Comparison of ENCODE assay signal across 20 cellular contexts in genomic region chr6:44309092-44309491, GRCh38. TPM values are rescaled to one million over a fixed set of nuclear protein-coding genes. Genes with fewer than 3 reads are reported as not detected.
DNase-seq lines count a peak whose midpoint lies in the region; ATAC-seq, FAIRE-seq and TF ChIP-seq lines count a peak whose summit lies in the region.
"Had no signal": no experiment of that assay in that cellular context is flagged by ENCODE, and none has a peak within 500 bp of the region (broad histone marks: within the 10 kb centered on the region; RNA-seq: fewer than 3 reads in every experiment).

No MANE protein-coding gene starts in this region.

- no peaks in the 10 kb centered on the region for H3K9me3 Mint-ChIP-seq in stimulated activated naive B cell treated with anti-CD40 and anti-IgM and Interleukin-4, amounts not matched to agents 10 μg/mL and 1 μg/mL and 100 μg/mL, for 72 hours
- H3K9me3 Mint-ChIP-seq: activated CD4-positive, alpha-beta T cell treated with anti-CD3 and anti-CD28 coated beads, Interleukin-2, amount 10 ng/mL, durations not matched to agents 24 days and 14 days; activated T-cell treated with anti-CD3 and anti-CD28 coated beads, Interleukin-2, amount 50 U/mL, for 72 hours; dendritic cell treated with granulocyte-macrophage colony-stimulating factor and Interleukin-4, amounts not matched to agents 40 ng/mL and 50 ng/mL, for 4 days had no signal

- FAIRE-seq in K562 (lab: Jason Lieb, UNC) (no peak), keratinocyte (lab: Jason Lieb, UNC) (peak; percentile 80)
- FAIRE-seq: pancreas had no signal

- TF ChIP-seq CTCF in HEK293 (tag by site-specific recombination; IDR thresholded peaks at IDR 0.05): no peak
- TF ChIP-seq CTCF in K562 (IDR thresholded peaks at IDR 0.05 in 2 of 3, conservative IDR thresholded peaks at IDR 0.05 in 1 of 3; ENCODE audit: insufficient read depth in 2 of 3, low read depth in 1 of 3, low read length in 3 of 3): no peak
- TF ChIP-seq CTCF in keratinocyte (optimal IDR thresholded peaks at IDR 0.05 in 1 of 3, IDR thresholded peaks at IDR 0.05 in 1 of 3, conservative IDR thresholded peaks at IDR 0.05 in 1 of 3; ENCODE audit: extremely low read depth in 1 of 3, insufficient read depth in 2 of 3, low read length in 3 of 3): no peak

- H3K27ac Mint-ChIP-seq in stimulated activated naive B cell treated with anti-CD40 and anti-IgM and Interleukin-4, amounts not matched to agents 10 μg/mL and 1 μg/mL and 100 μg/mL, for 72 hours: no peak overlapping the region
- H3K27ac Mint-ChIP-seq: activated CD4-positive, alpha-beta T cell treated with anti-CD3 and anti-CD28 coated beads, Interleukin-2, amount 10 ng/mL, durations not matched to agents 24 days and 14 days; dendritic cell treated with granulocyte-macrophage colony-stimulating factor and Interleukin-4, amounts not matched to agents 40 ng/mL and 50 ng/mL, for 4 days had no signal

- ATAC-seq in K562: no peak
- ATAC-seq in stimulated activated naive B cell treated with anti-CD40 and anti-IgM and Interleukin-4, amounts not matched to agents 10 μg/mL and 1 μg/mL and 100 μg/mL, for 72 hours (replicated peaks): no peak
- ATAC-seq: activated T-cell treated with anti-CD3 and anti-CD28 coated beads, Interleukin-2, amount 50 U/mL, for 72 hours; pancreas had no signal

- H3K4me2 ChIP-seq in K562 (ENCODE audit: insufficient read depth, low read length): no peak overlapping the region
- H3K4me2 ChIP-seq in keratinocyte (ENCODE audit: control insufficient read depth, extremely low read depth, insufficient read depth, low read depth, low read length): peak overlapping the region; percentile 30
- H3K4me2 ChIP-seq: BLaER1, PC-9 had no signal

- 90% methylated on average over 2 of the region's 2 CpGs for whole genome bisulfite sequencing in K562 (ENCODE audit: insufficient coverage, low coverage, missing lambda C conversion rate)

- DNase-seq in AG08396 (ENCODE audit: low spot score) (peak; percentile 88), K562 (ENCODE audit: extremely low read depth in 1 of 4, low spot score in 3 of 4) (no peak), keratinocyte (ENCODE audit: low read depth, low spot score) (peak; percentile 30), hepatic stellate cell (ENCODE audit: low spot score) (no peak), NCI-H2029 treated with DMSO at 0.1 percent for 48 hours (lab: John Stamatoyannopoulos, UW) (no peak), NK-92 (lab: John Stamatoyannopoulos, UW; ENCODE audit: unreplicated experiment) (no peak)
- DNase-seq in stimulated activated naive B cell treated with anti-CD40 and anti-IgM and Interleukin-4, amounts not matched to agents 10 μg/mL and 1 μg/mL and 100 μg/mL, for 72 hours: no peak
- DNase-seq: activated CD4-positive, alpha-beta T cell treated with anti-CD3 and anti-CD28 coated beads, Interleukin-2, amount 10 ng/mL, durations not matched to agents 24 days and 14 days; activated T-cell treated with anti-CD3 and anti-CD28 coated beads, Interleukin-2, amount 50 U/mL, for 72 hours; anterior cingulate cortex; DMS153; mesendoderm; NCI-H446; pancreas; PC-9 had no signal

- POLR2A ChIA-PET in HEK293 (lab: Yijun Ruan, JAX) (interaction anchor here (0.8 to 2.3 kb wide), 4 partner anchors 10 to 52 kb away, joined by 3 to 9 read pairs (median 5); no protein-coding TSS in a partner anchor), K562 (lab: Yijun Ruan, JAX) (interaction anchor here (0.5 to 11.9 kb wide), 6 partner anchors 8 to 248 kb away, joined by 3 to 116 read pairs (median 4); no protein-coding TSS in a partner anchor)

- no peak for TF ChIP-seq POLR2A in K562 (conservative IDR thresholded peaks at IDR 0.05)

- no peak overlapping the region for H3K4me3 Mint-ChIP-seq in stimulated activated naive B cell treated with anti-CD40 and anti-IgM and Interleukin-4, amounts not matched to agents 10 μg/mL and 1 μg/mL and 100 μg/mL, for 72 hours
- H3K4me3 Mint-ChIP-seq: activated CD4-positive, alpha-beta T cell treated with anti-CD3 and anti-CD28 coated beads, Interleukin-2, amount 10 ng/mL, durations not matched to agents 24 days and 14 days; activated T-cell treated with anti-CD3 and anti-CD28 coated beads, Interleukin-2, amount 50 U/mL, for 72 hours; dendritic cell treated with granulocyte-macrophage colony-stimulating factor and Interleukin-4, amounts not matched to agents 40 ng/mL and 50 ng/mL, for 4 days had no signal

- no peaks in the 10 kb centered on the region for H3K27me3 Mint-ChIP-seq in stimulated activated naive B cell treated with anti-CD40 and anti-IgM and Interleukin-4, amounts not matched to agents 10 μg/mL and 1 μg/mL and 100 μg/mL, for 72 hours
- H3K27me3 Mint-ChIP-seq: activated CD4-positive, alpha-beta T cell treated with anti-CD3 and anti-CD28 coated beads, Interleukin-2, amount 10 ng/mL, durations not matched to agents 24 days and 14 days; dendritic cell treated with granulocyte-macrophage colony-stimulating factor and Interleukin-4, amounts not matched to agents 40 ng/mL and 50 ng/mL, for 4 days had no signal

- BruUV-seq in K562 (replicated peaks; lab: Mats Ljungman, UMichigan): no TSS peak

- dilution Hi-C loops in keratinocyte (cut with MboI; ENCODE audit: extremely low pct_ligation_motif_present, low sequenced_read_pairs): no loop called here

- no peak overlapping the region for H3K27ac ChIP-seq in HEK293 (ENCODE audit: extremely low read depth, low read depth, low read length)
- no peak overlapping the region for H3K27ac ChIP-seq in K562 (ENCODE audit: extremely low read depth, low read depth, low read length)
- H3K27ac ChIP-seq in keratinocyte (ENCODE audit: control insufficient read depth, insufficient read depth, low read length): peak overlapping the region; percentile 4
- H3K27ac ChIP-seq: BLaER1, pancreas, PC-9 had no signal

- in situ Hi-C loops in K562 (cut with MboI): no loop called here

- TF ChIP-seq EP300 in K562 (IDR thresholded peaks at IDR 0.05; ENCODE audit: low read length): no peak

- H3K4me3 ChIP-seq in HEK293 (ENCODE audit: low read depth, low read length) (no peak overlapping the region), K562 (no peak overlapping the region), keratinocyte (ENCODE audit: control insufficient read depth in 2 of 3, extremely low read depth in 1 of 3, insufficient read depth in 2 of 3, low read depth in 1 of 3, low read length in 3 of 3) (no peak overlapping the region)
- H3K4me3 ChIP-seq: BLaER1, pancreas, PC-9 had no signal

- H3K36me3 ChIP-seq in HEK293 (ENCODE audit: control insufficient read depth in 2 of 2, insufficient read depth in 1 of 2, low read length in 2 of 2): peaks cover 15 to 81% of the 10 kb centered on the region in 2 experiments
- H3K36me3 ChIP-seq in K562 (ENCODE audit: control insufficient read depth, insufficient read depth, low read length): peaks cover 74% of the 10 kb centered on the region
- peaks cover 25 to 43% of the 10 kb centered on the region in 2 experiments for H3K36me3 ChIP-seq in keratinocyte (ENCODE audit: control insufficient read depth in 2 of 2, extremely low read depth in 1 of 2, insufficient read depth in 2 of 2, low read length in 2 of 2)

- no peaks in the 10 kb centered on the region; the same call in 1 of the 2 replicates for H4K20me1 ChIP-seq in K562 (replicated peaks; ENCODE audit: control insufficient read depth, insufficient read depth, low read length)
- no peaks in the 10 kb centered on the region for H4K20me1 ChIP-seq in keratinocyte (ENCODE audit: control insufficient read depth, extremely low read depth, insufficient read depth, low read length)

- H3K36me3 Mint-ChIP-seq in stimulated activated naive B cell treated with anti-CD40 and anti-IgM and Interleukin-4, amounts not matched to agents 10 μg/mL and 1 μg/mL and 100 μg/mL, for 72 hours: peaks cover 45 to 58% of the 10 kb centered on the region in 2 donors

- H2AFZ ChIP-seq in K562 (ENCODE audit: low read depth, low read length) (no peak overlapping the region), keratinocyte (ENCODE audit: control insufficient read depth, low read length) (no peak overlapping the region)
- H2AFZ ChIP-seq: PC-9 had no signal

- H3K79me2 ChIP-seq in K562 (ENCODE audit: control insufficient read depth, insufficient read depth, low read length) (peaks cover 15% of the 10 kb centered on the region), keratinocyte (ENCODE audit: control insufficient read depth, insufficient read depth, low read length) (peaks cover 12% of the 10 kb centered on the region)

- peaks cover 5% of the 10 kb centered on the region; the same call in 1 of the 2 replicates for H3K4me1 ChIP-seq in HEK293 (ENCODE audit: control insufficient read depth, insufficient read depth, low read length)
- H3K4me1 ChIP-seq in K562 (replicated peaks in 1 of 2; ENCODE audit: control insufficient read depth in 2 of 2, insufficient read depth in 2 of 2, low read length in 2 of 2): peaks cover 8 to 20% of the 10 kb centered on the region in 2 experiments; a peak in 3 of 5 replicates
- peaks cover 19% of the 10 kb centered on the region for H3K4me1 ChIP-seq in keratinocyte (ENCODE audit: control insufficient read depth, extremely low read depth, insufficient read depth, low read length)

- H3K4me1 Mint-ChIP-seq in stimulated activated naive B cell treated with anti-CD40 and anti-IgM and Interleukin-4, amounts not matched to agents 10 μg/mL and 1 μg/mL and 100 μg/mL, for 72 hours: peaks cover 16 to 22% of the 10 kb centered on the region in 2 donors

- CTCF ChIA-PET in HEK293 (lab: Yijun Ruan, JAX): interaction anchor here (0.6 to 8.8 kb wide), 7 partner anchors 11 to 209 kb away, joined by 3 to 89 read pairs (median 3); partner anchors contain the start of gene TMEM151B
- CTCF ChIA-PET in K562 (lab: Yijun Ruan, JAX; ENCODE audit: low intra/inter-chr PET ratio): no interaction called here

- TF ChIP-seq RAD21 in K562 (CRISPR knock-in tag; conservative IDR thresholded peaks at IDR 0.05 in 1 of 2, IDR thresholded peaks at IDR 0.05 in 1 of 2): no peak

- no peaks in the 10 kb centered on the region for H3K9me3 ChIP-seq in HEK293 (ENCODE audit: control insufficient read depth, insufficient read depth, low read depth, low read length)
- no peaks in the 10 kb centered on the region for H3K9me3 ChIP-seq in K562 (replicated peaks; ENCODE audit: control insufficient read depth, insufficient read depth, low read depth, low read length)
- H3K9me3 ChIP-seq in keratinocyte (ENCODE audit: control insufficient read depth, low read depth, low read length): no peaks in the 10 kb centered on the region
- H3K9me3 ChIP-seq: BLaER1, pancreas had no signal

- H3K27me3 ChIP-seq in K562 (ENCODE audit: control insufficient read depth in 2 of 2, insufficient read depth in 2 of 2, low read length in 2 of 2) (no peaks in the 10 kb centered on the region), keratinocyte (ENCODE audit: control insufficient read depth, extremely low read depth, insufficient read depth, low read length) (no peaks in the 10 kb centered on the region)
- H3K27me3 ChIP-seq: BLaER1, pancreas had no signal

- no peaks in the 10 kb centered on the region for H3K9me1 ChIP-seq in K562 (ENCODE audit: control insufficient read depth, insufficient read depth, low read length)
- no peaks in the 10 kb centered on the region for H3K9me1 ChIP-seq in keratinocyte (ENCODE audit: control insufficient read depth, extremely low read depth, insufficient read depth, low read length)

- intact Hi-C loops in K562 (cut with micrococcal nuclease): no loop called here

- H3K9ac ChIP-seq in K562 (ENCODE audit: insufficient read depth in 1 of 2, low read depth in 2 of 2, low read length in 2 of 2) (no peak overlapping the region), keratinocyte (ENCODE audit: control insufficient read depth, extremely low read depth, insufficient read depth, low read length) (no peak overlapping the region)
- H3K9ac ChIP-seq: BLaER1 had no signal

RNA-seq across cellular contexts. Expression of gene AARS2, which starts 4.1 kb away (rescaled TPM):
- total RNA-seq in K562 (2011; cell fraction: chromatin; rRNA removed; ENCODE audit: low replicate concordance): 36.2 and 99.3 TPM in 2 replicates
- total RNA-seq in K562 (2011; cell fraction: nucleolus; rRNA removed): 53.7 and 56.5 TPM in 2 replicates
- 43.9 and 45.0 TPM in 2 replicates for total RNA-seq in K562 (2011; cell fraction: nucleoplasm; rRNA removed)
- total RNA-seq in K562 (2014; rRNA removed) (30.5 and 34.6 TPM in 2 replicates), K562 (2014; rRNA removed; fragmentation: Illumina TruSeq; extraction: Trizol) (9.3 and 12.9 TPM in 2 replicates), K562 (2015; rRNA removed; fragmentation: Illumina TruSeq; extraction: Trizol) (23.6 and 24.6 TPM in 2 replicates), K562 (2021) (31.8 and 34.0 TPM in 2 replicates)
- polyA plus RNA-seq in K562 (2011; rRNA removed) (11.4 and 11.6 TPM in 2 replicates), K562 (2014; fragmentation: Illumina TruSeq; extraction: Trizol) (18.3 and 23.7 TPM in 2 replicates), K562 (2014; fragmentation: Nextera tagmentation; extraction: Ambion mirVana) (1 to 10 TPM in 1 of 2 experiments, under 1 TPM in 1; 0.97 to 1.0 TPM), K562 (2014; rRNA removed) (21.9 and 24.4 TPM in 2 replicates), keratinocyte (5.8 to 8.5 TPM (median 5.9 TPM) in 3 replicates)
- polyA plus RNA-seq in K562 (2011; cell fraction: cytosol; rRNA removed): 9.5 and 18.3 TPM in 2 replicates
- 24.7 and 40.8 TPM in 2 replicates for polyA plus RNA-seq in K562 (2011; cell fraction: nucleus; rRNA removed)
- polyA plus RNA-seq in K562 (2012): 16.8 and 19.6 TPM in 2 replicates
- polyA minus RNA-seq in K562 (2011; rRNA and poly(A)+ RNA removed): 14.8 and 19.6 TPM in 2 replicates
- polyA minus RNA-seq in K562 (2011; cell fraction: cytosol; rRNA and poly(A)+ RNA removed): 13.1 and 15.3 TPM in 2 replicates
- polyA minus RNA-seq in K562 (2011; cell fraction: nucleus; rRNA and poly(A)+ RNA removed): 33.1 and 37.5 TPM in 2 replicates
- 3.9 TPM for polyA plus RNA-seq in keratinocyte (2011; ENCODE audit: low read depth)
- 2.1 and 3.8 TPM in 2 replicates for polyA plus RNA-seq in keratinocyte (2011; cell fraction: cytosol; rRNA removed)
- polyA plus RNA-seq in keratinocyte (2011; cell fraction: nucleus; rRNA removed): 15.4 and 15.9 TPM in 2 replicates
- polyA plus RNA-seq in keratinocyte (2012; ENCODE audit: low replicate concordance): 3.1 and 7.9 TPM in 2 replicates
- 10.7 to 12.9 TPM (median 12.1 TPM) in 3 replicates for polyA minus RNA-seq in keratinocyte
- 7.9 TPM for polyA minus RNA-seq in keratinocyte (2011; cell fraction: cytosol; rRNA and poly(A)+ RNA removed)
- 19.5 and 19.6 TPM in 2 replicates for polyA minus RNA-seq in keratinocyte (2011; cell fraction: nucleus; rRNA and poly(A)+ RNA removed)

RNA-seq across cellular contexts. Expression of gene SPATS1, which starts 33.4 kb away (rescaled TPM):
- total RNA-seq in K562 (2011; cell fraction: chromatin; rRNA removed; ENCODE audit: low replicate concordance): not detected in 2 replicates
- not detected in 2 replicates for total RNA-seq in K562 (2011; cell fraction: nucleolus; rRNA removed)
- total RNA-seq in K562 (2011; cell fraction: nucleoplasm; rRNA removed): not detected in 2 replicates
- total RNA-seq in K562 (2014; rRNA removed) (not detected in 2 replicates), K562 (2014; rRNA removed; fragmentation: Illumina TruSeq; extraction: Trizol) (not detected in 2 replicates), K562 (2015; rRNA removed; fragmentation: Illumina TruSeq; extraction: Trizol) (not detected in 2 replicates), K562 (2021) (not detected in 2 replicates)
- polyA plus RNA-seq in K562 (2011; rRNA removed) (not detected in 2 replicates), K562 (2014; fragmentation: Illumina TruSeq; extraction: Trizol) (not detected in 2 replicates), K562 (2014; fragmentation: Nextera tagmentation; extraction: Ambion mirVana) (not detected), K562 (2014; rRNA removed) (not detected in 2 replicates), keratinocyte (not detected in 3 replicates)
- polyA plus RNA-seq in K562 (2011; cell fraction: cytosol; rRNA removed): not detected in 2 replicates
- not detected in 2 replicates for polyA plus RNA-seq in K562 (2011; cell fraction: nucleus; rRNA removed)
- polyA plus RNA-seq in K562 (2012): not detected in 2 replicates
- not detected in 2 replicates for polyA minus RNA-seq in K562 (2011; rRNA and poly(A)+ RNA removed)
- polyA minus RNA-seq in K562 (2011; cell fraction: cytosol; rRNA and poly(A)+ RNA removed): not detected in 2 replicates
- polyA minus RNA-seq in K562 (2011; cell fraction: nucleus; rRNA and poly(A)+ RNA removed): not detected in 2 replicates
- polyA plus RNA-seq in keratinocyte (2011; ENCODE audit: low read depth): not detected
- polyA plus RNA-seq in keratinocyte (2011; cell fraction: cytosol; rRNA removed): not detected in 2 replicates
- not detected in 2 replicates for polyA plus RNA-seq in keratinocyte (2011; cell fraction: nucleus; rRNA removed)
- not detected in 2 replicates for polyA plus RNA-seq in keratinocyte (2012; ENCODE audit: low replicate concordance)
- polyA minus RNA-seq in keratinocyte: not detected in 3 replicates
- polyA minus RNA-seq in keratinocyte (2011; cell fraction: cytosol; rRNA and poly(A)+ RNA removed): not detected
- polyA minus RNA-seq in keratinocyte (2011; cell fraction: nucleus; rRNA and poly(A)+ RNA removed): not detected in 2 replicates
- total RNA-seq: activated CD4-positive, alpha-beta T cell treated with anti-CD3 and anti-CD28 coated beads, Interleukin-2, amount 10 ng/mL, durations not matched to agents 24 days and 14 days; activated T-cell treated with anti-CD3 and anti-CD28 coated beads, Interleukin-2, amount 50 U/mL, for 72 hours; fibroblast of villous mesenchyme; PC-9; T-helper 2 cell treated with Interferon-gamma antibody and Interleukin-4, amounts not matched to agents 100 ng/mL and 5 ng/mL, for 36 hours had no signal

RNA-seq across cellular contexts. Expression of gene TMEM151B, which starts 38.8 kb away (rescaled TPM):
- 0.30 TPM in 1 of 2 replicates, not detected in the other for total RNA-seq in K562 (2011; cell fraction: chromatin; rRNA removed; ENCODE audit: low replicate concordance)
- under 0.01 and 0.26 TPM in 2 replicates for total RNA-seq in K562 (2011; cell fraction: nucleolus; rRNA removed)
- total RNA-seq in K562 (2011; cell fraction: nucleoplasm; rRNA removed): not detected in 2 replicates
- not detected in 2 replicates for total RNA-seq in K562 (2014; rRNA removed)
- not detected in 2 replicates for total RNA-seq in K562 (2014; rRNA removed; fragmentation: Illumina TruSeq; extraction: Trizol)
- not detected in 2 replicates for total RNA-seq in K562 (2015; rRNA removed; fragmentation: Illumina TruSeq; extraction: Trizol)
- total RNA-seq in K562 (2021): not detected in 2 replicates
- polyA plus RNA-seq in K562 (2011; rRNA removed): not detected in 2 replicates
- 0.01 TPM in 1 of 2 replicates, not detected in the other for polyA plus RNA-seq in K562 (2011; cell fraction: cytosol; rRNA removed)
- 0.04 TPM in 1 of 2 replicates, not detected in the other for polyA plus RNA-seq in K562 (2011; cell fraction: nucleus; rRNA removed)
- polyA plus RNA-seq in K562 (2012): 0.34 and 0.36 TPM in 2 replicates
- not detected in 2 replicates for polyA plus RNA-seq in K562 (2014; fragmentation: Illumina TruSeq; extraction: Trizol)
- polyA plus RNA-seq in K562 (2014; fragmentation: Nextera tagmentation; extraction: Ambion mirVana): not detected
- polyA plus RNA-seq in K562 (2014; rRNA removed): not detected in 2 replicates
- polyA minus RNA-seq in K562 (2011; rRNA and poly(A)+ RNA removed): 0.09 TPM in 1 of 2 replicates, not detected in the other
- not detected in 2 replicates for polyA minus RNA-seq in K562 (2011; cell fraction: cytosol; rRNA and poly(A)+ RNA removed)
- not detected in 2 replicates for polyA minus RNA-seq in K562 (2011; cell fraction: nucleus; rRNA and poly(A)+ RNA removed)
- polyA plus RNA-seq in keratinocyte: not detected in 3 replicates
- not detected for polyA plus RNA-seq in keratinocyte (2011; ENCODE audit: low read depth)
- polyA plus RNA-seq in keratinocyte (2011; cell fraction: cytosol; rRNA removed): not detected in 2 replicates
- polyA plus RNA-seq in keratinocyte (2011; cell fraction: nucleus; rRNA removed): not detected in 2 replicates
- 0.25 TPM in 1 of 2 replicates, not detected in the other for polyA plus RNA-seq in keratinocyte (2012; ENCODE audit: low replicate concordance)
- polyA minus RNA-seq in keratinocyte: not detected in 3 replicates
- not detected for polyA minus RNA-seq in keratinocyte (2011; cell fraction: cytosol; rRNA and poly(A)+ RNA removed)
- not detected in 2 replicates for polyA minus RNA-seq in keratinocyte (2011; cell fraction: nucleus; rRNA and poly(A)+ RNA removed)
- total RNA-seq: activated CD4-positive, alpha-beta T cell treated with anti-CD3 and anti-CD28 coated beads, Interleukin-2, amount 10 ng/mL, durations not matched to agents 24 days and 14 days; fibroblast of villous mesenchyme; PC-9; T-helper 2 cell treated with Interferon-gamma antibody and Interleukin-4, amounts not matched to agents 100 ng/mL and 5 ng/mL, for 36 hours had no signal

RNA-seq across cellular contexts. Expression of gene NFKBIE, which starts 43.7 kb away (rescaled TPM):
- 10.6 and 17.8 TPM in 2 replicates for total RNA-seq in K562 (2011; cell fraction: chromatin; rRNA removed; ENCODE audit: low replicate concordance)
- total RNA-seq in K562 (2011; cell fraction: nucleolus; rRNA removed): 11.2 and 14.0 TPM in 2 replicates
- 7.4 and 8.2 TPM in 2 replicates for total RNA-seq in K562 (2011; cell fraction: nucleoplasm; rRNA removed)
- total RNA-seq in K562 (2014; rRNA removed) (15.7 TPM in 2 replicates), K562 (2014; rRNA removed; fragmentation: Illumina TruSeq; extraction: Trizol) (11.6 and 11.7 TPM in 2 replicates), K562 (2015; rRNA removed; fragmentation: Illumina TruSeq; extraction: Trizol) (14.2 and 14.6 TPM in 2 replicates), K562 (2021) (14.0 and 16.4 TPM in 2 replicates)
- polyA plus RNA-seq in K562 (2011; rRNA removed) (11.9 and 12.3 TPM in 2 replicates), K562 (2014; fragmentation: Illumina TruSeq; extraction: Trizol) (10.0 and 12.3 TPM in 2 replicates), K562 (2014; fragmentation: Nextera tagmentation; extraction: Ambion mirVana) (1 to 10 TPM; 2.1 to 2.9 TPM), K562 (2014; rRNA removed) (10.2 and 11.6 TPM in 2 replicates), keratinocyte (5.7 to 7.3 TPM (median 6.5 TPM) in 3 replicates)
- polyA plus RNA-seq in K562 (2011; cell fraction: cytosol; rRNA removed): 10.4 and 28.2 TPM in 2 replicates
- polyA plus RNA-seq in K562 (2011; cell fraction: nucleus; rRNA removed): 9.7 and 14.7 TPM in 2 replicates
- polyA plus RNA-seq in K562 (2012): 11.2 and 13.6 TPM in 2 replicates
- 8.3 and 9.5 TPM in 2 replicates for polyA minus RNA-seq in K562 (2011; rRNA and poly(A)+ RNA removed)
- polyA minus RNA-seq in K562 (2011; cell fraction: cytosol; rRNA and poly(A)+ RNA removed): 9.4 and 10.1 TPM in 2 replicates
- 12.0 and 12.9 TPM in 2 replicates for polyA minus RNA-seq in K562 (2011; cell fraction: nucleus; rRNA and poly(A)+ RNA removed)
- 35.8 TPM for polyA plus RNA-seq in keratinocyte (2011; ENCODE audit: low read depth)
- 7.2 and 8.8 TPM in 2 replicates for polyA plus RNA-seq in keratinocyte (2011; cell fraction: cytosol; rRNA removed)
- polyA plus RNA-seq in keratinocyte (2011; cell fraction: nucleus; rRNA removed): 9.3 and 9.9 TPM in 2 replicates
- 8.9 and 12.1 TPM in 2 replicates for polyA plus RNA-seq in keratinocyte (2012; ENCODE audit: low replicate concordance)
- polyA minus RNA-seq in keratinocyte: 4.1 to 5.6 TPM (median 5.1 TPM) in 3 replicates
- polyA minus RNA-seq in keratinocyte (2011; cell fraction: cytosol; rRNA and poly(A)+ RNA removed): 12.7 TPM
- 3.7 and 5.3 TPM in 2 replicates for polyA minus RNA-seq in keratinocyte (2011; cell fraction: nucleus; rRNA and poly(A)+ RNA removed)

RNA-seq across cellular contexts. Expression of gene SLC35B2, which starts 51.8 kb away (rescaled TPM):
- 26.7 and 95.0 TPM in 2 replicates for total RNA-seq in K562 (2011; cell fraction: chromatin; rRNA removed; ENCODE audit: low replicate concordance)
- total RNA-seq in K562 (2011; cell fraction: nucleolus; rRNA removed): 138 and 143 TPM in 2 replicates
- 89.1 and 89.6 TPM in 2 replicates for total RNA-seq in K562 (2011; cell fraction: nucleoplasm; rRNA removed)
- total RNA-seq in K562 (2014; rRNA removed) (43.6 and 59.3 TPM in 2 replicates), K562 (2014; rRNA removed; fragmentation: Illumina TruSeq; extraction: Trizol) (31.1 and 38.8 TPM in 2 replicates), K562 (2015; rRNA removed; fragmentation: Illumina TruSeq; extraction: Trizol) (46.0 and 47.1 TPM in 2 replicates), K562 (2021) (53.1 and 54.3 TPM in 2 replicates)
- polyA plus RNA-seq in K562 (2011; rRNA removed) (50.8 and 53.9 TPM in 2 replicates), K562 (2014; fragmentation: Illumina TruSeq; extraction: Trizol) (57.6 and 58.9 TPM in 2 replicates), K562 (2014; fragmentation: Nextera tagmentation; extraction: Ambion mirVana) (10 to 100 TPM; 14.5 to 19.2 TPM), K562 (2014; rRNA removed) (59.1 and 61.8 TPM in 2 replicates), keratinocyte (69.9 to 118 TPM (median 103 TPM) in 3 replicates)
- 78.9 and 125 TPM in 2 replicates for polyA plus RNA-seq in K562 (2011; cell fraction: cytosol; rRNA removed)
- polyA plus RNA-seq in K562 (2011; cell fraction: nucleus; rRNA removed): 67.9 and 76.7 TPM in 2 replicates
- 57.9 and 70.2 TPM in 2 replicates for polyA plus RNA-seq in K562 (2012)
- 23.7 and 34.2 TPM in 2 replicates for polyA minus RNA-seq in K562 (2011; rRNA and poly(A)+ RNA removed)
- polyA minus RNA-seq in K562 (2011; cell fraction: cytosol; rRNA and poly(A)+ RNA removed): 21.6 and 21.9 TPM in 2 replicates
- polyA minus RNA-seq in K562 (2011; cell fraction: nucleus; rRNA and poly(A)+ RNA removed): 19.0 and 20.8 TPM in 2 replicates
- 11.2 TPM for polyA plus RNA-seq in keratinocyte (2011; ENCODE audit: low read depth)
- polyA plus RNA-seq in keratinocyte (2011; cell fraction: cytosol; rRNA removed): 59.9 and 66.5 TPM in 2 replicates
- 122 and 149 TPM in 2 replicates for polyA plus RNA-seq in keratinocyte (2011; cell fraction: nucleus; rRNA removed)
- 43.9 and 70.5 TPM in 2 replicates for polyA plus RNA-seq in keratinocyte (2012; ENCODE audit: low replicate concordance)
- 66.7 to 107 TPM (median 100 TPM) in 3 replicates for polyA minus RNA-seq in keratinocyte
- polyA minus RNA-seq in keratinocyte (2011; cell fraction: cytosol; rRNA and poly(A)+ RNA removed): 81.3 TPM
- polyA minus RNA-seq in keratinocyte (2011; cell fraction: nucleus; rRNA and poly(A)+ RNA removed): 64.0 and 74.9 TPM in 2 replicates

Comparison
In these comparisons a context has a peak if more than half of its experiments do, and no peak if none do; other contexts are left out.
1. DNase-seq: peak in AG08396 (single experiment) and keratinocyte (single experiment); none in K562 (0 of 4), hepatic stellate cell (single experiment), NCI-H2029 treated with DMSO at 0.1 percent for 48 hours (single experiment), stimulated activated naive B cell treated with anti-CD40 and anti-IgM and Interleukin-4, amounts not matched to agents 10 μg/mL and 1 μg/mL and 100 μg/mL, for 72 hours (single experiment) and NK-92 (single experiment).